Comparison of ENCODE assay signal across 1 cellular context in the genomic region with DNA sequence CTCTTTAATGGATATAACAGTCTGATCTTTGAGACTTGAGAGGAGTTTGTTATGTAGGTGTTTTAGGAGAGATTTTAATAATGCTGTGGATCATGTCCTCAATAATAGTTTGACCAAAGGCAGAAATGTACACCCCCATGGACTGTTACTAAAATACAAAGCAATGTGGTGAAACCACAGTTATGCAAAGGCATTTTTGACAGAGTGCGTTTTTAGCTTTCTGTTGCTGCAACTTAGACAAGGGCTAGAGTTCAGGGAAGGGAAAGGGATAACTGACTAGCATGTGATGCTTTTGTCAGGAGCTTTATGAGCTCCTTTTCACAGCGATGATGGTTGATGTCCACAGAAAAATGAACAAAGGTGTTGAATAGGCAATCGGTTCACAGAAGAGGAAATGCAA.
A peak's percentile ranks its signal among the peaks of the same experiment; 100 is the strongest.
TF ChIP-seq lines count a peak whose summit lies in the region.

No MANE protein-coding gene starts in this region.

TF ChIP-seq in IMR-90, 13 proteins besides CTCF, POLR2A, EP300 and RAD21 (continued from another document):
- TF ChIP-seq, protein P1, sequence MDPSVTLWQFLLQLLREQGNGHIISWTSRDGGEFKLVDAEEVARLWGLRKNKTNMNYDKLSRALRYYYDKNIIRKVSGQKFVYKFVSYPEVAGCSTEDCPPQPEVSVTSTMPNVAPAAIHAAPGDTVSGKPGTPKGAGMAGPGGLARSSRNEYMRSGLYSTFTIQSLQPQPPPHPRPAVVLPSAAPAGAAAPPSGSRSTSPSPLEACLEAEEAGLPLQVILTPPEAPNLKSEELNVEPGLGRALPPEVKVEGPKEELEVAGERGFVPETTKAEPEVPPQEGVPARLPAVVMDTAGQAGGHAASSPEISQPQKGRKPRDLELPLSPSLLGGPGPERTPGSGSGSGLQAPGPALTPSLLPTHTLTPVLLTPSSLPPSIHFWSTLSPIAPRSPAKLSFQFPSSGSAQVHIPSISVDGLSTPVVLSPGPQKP (IDR thresholded peaks at IDR 0.05; ENCODE audit: borderline replicate concordance, low read depth, low read length): no peak
- TF ChIP-seq NFE2L2 (IDR thresholded peaks at IDR 0.05; ENCODE audit: low read depth, low read length) (no peak), MAZ (IDR thresholded peaks at IDR 0.05; ENCODE audit: borderline replicate concordance, low read depth, low read length) (no peak), CEBPB (IDR thresholded peaks at IDR 0.05; ENCODE audit: low read depth, low read length) (peak; percentile 89), MAFK (IDR thresholded peaks at IDR 0.05; ENCODE audit: low read depth, low read length) (peak; percentile 50; the same call in 1 of the 2 replicates), RCOR1 (IDR thresholded peaks at IDR 0.05; ENCODE audit: insufficient replicate concordance, low read length) (no peak), BHLHE40 (IDR thresholded peaks at IDR 0.05; ENCODE audit: low read depth, low read length) (no peak; the same call in 1 of the 2 replicates), SMC3 (IDR thresholded peaks at IDR 0.05; ENCODE audit: low read depth, low read length) (no peak), MXI1 (IDR thresholded peaks at IDR 0.05; ENCODE audit: borderline replicate concordance, low read depth, low read length) (no peak), RFX5 (IDR thresholded peaks at IDR 0.05; ENCODE audit: low read depth, low read length) (no peak)
